In the genomic region with DNA sequence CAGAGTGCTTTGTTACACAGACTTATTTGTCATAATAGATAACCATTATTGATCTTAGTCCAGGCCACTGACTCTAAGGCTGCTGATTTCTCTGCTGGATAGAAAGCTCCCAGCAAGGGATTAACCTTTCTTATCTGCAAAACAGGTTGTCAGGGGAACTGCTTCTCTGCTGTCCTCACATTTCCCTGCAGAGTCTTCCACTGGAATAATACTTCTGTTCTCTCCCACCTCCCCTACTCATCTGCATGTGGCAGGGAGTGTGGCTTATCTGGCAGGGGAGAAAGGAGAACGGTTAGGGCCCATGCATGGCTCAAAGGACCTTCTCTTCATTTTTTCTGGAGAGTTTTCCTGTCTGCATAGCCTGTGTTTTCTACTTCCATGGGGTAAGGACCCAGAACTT, we compare ENCODE assay signal across 28 cellular contexts.
"Had no signal": no experiment of that assay in that cellular context is flagged by ENCODE, and none has a peak within 500 bp of the region (broad histone marks: within the 10 kb centered on the region; RNA-seq: fewer than 3 reads in every experiment).

No MANE protein-coding gene starts in this region.

- H3K4me3 ChIP-seq: cardiac muscle cell, SK-N-MC had no signal

- H3K36me3 ChIP-seq: brain microvascular endothelial cell, cardiac muscle cell had no signal

- DNase-seq: activated CD4-positive, alpha-beta memory T cell treated with anti-CD3 and anti-CD28 coated beads, Interleukin-2, amount 10 ng/mL, durations not matched to agents 7 days and 5 days; activated CD4-positive, alpha-beta T cell treated with anti-CD3 and anti-CD28 coated beads for 36 hours; activated CD4-positive, alpha-beta T cell treated with anti-CD3 and anti-CD28 coated beads, Interleukin-2, amount 50 U/mL, for 1 hour; activated gamma-delta T cell treated with Interleukin-2 at 50 U/mL for 16 hours; activated naive CD4-positive, alpha-beta T cell treated with anti-CD3 and anti-CD28 coated beads, Interleukin-2, amount 10 ng/mL, durations not matched to agents 7 days and 5 days; activated naive CD8-positive, alpha-beta T cell treated with anti-CD3 and anti-CD28 coated beads for 36 hours; activated T-cell treated with anti-CD3 and anti-CD28 coated beads for 4 hours; activated T-cell treated with anti-CD3 and anti-CD28 coated beads, Interleukin-2, amount 50 U/mL, for 48 hours; brain microvascular endothelial cell; MM.1S; NCI-H1105 treated with DMSO at 0.1 percent for 48 hours; NCI-H1436 treated with DMSO at 0.1 percent for 48 hours; NCI-H1930; NCI-H2107; NCI-H2171 treated with DMSO at 0.1 percent for 48 hours; NCI-H226; NCI-H526 treated with DMSO at 0.1 percent for 48 hours; NCI-H82; OCI-M1; RPMI8226; T-cell; T-helper 2 cell; T1000 had no signal

- H3K27me3 ChIP-seq: brain microvascular endothelial cell, cardiac muscle cell had no signal

- H3K27ac ChIP-seq: brain microvascular endothelial cell, cardiac muscle cell, SK-N-MC had no signal

- ATAC-seq: activated CD4-positive, alpha-beta T cell treated with anti-CD3 and anti-CD28 coated beads for 36 hours; activated T-helper 17 cell treated with anti-CD3 and anti-CD28 coated beads, Interleukin-2, amount 50 U/mL, for 72 hours; Panc1; Right ventricle myocardium inferior; T-cell had no signal
